14 cellular contexts compared by ENCODE assay signal in the genomic region with DNA sequence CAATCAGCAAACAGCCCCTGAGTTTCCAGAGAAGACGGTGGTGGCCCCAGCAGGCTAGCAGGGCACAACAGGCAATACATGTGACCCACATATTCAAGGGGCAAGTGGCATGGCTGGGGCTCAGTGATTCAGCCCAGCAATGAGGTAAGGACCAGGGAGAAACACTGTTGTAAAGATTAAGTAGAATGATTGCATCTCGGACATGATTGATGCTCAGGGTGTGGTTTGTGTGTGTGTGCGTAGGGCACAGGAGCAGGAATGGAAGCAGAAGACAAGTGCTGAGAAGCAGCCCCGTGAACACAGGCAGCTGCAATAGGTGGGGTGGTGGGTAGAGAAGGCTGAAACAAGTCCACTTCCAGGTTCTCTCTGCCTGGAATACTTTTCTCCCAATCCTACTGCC. TPM values are rescaled to one million over a fixed set of nuclear protein-coding genes. Genes with fewer than 3 reads are reported as not detected.
A peak's percentile ranks its signal among the peaks of the same experiment; 100 is the strongest.
DNase-seq lines count a peak whose midpoint lies in the region; ATAC-seq lines count a peak whose summit lies in the region.
"Had no signal": no experiment of that assay in that cellular context is flagged by ENCODE, and none has a peak within 500 bp of the region (broad histone marks: within the 10 kb centered on the region; RNA-seq: fewer than 3 reads in every experiment).

No MANE protein-coding gene starts in this region.

- peak overlapping the region in 2 of 4 donors; percentile 35 to 54 for H3K4me3 Mint-ChIP-seq in CD4-positive, CD25-positive, alpha-beta regulatory T cell
- peak overlapping the region in 3 of 4 donors; percentile 14 to 55 (median 54) for H3K4me3 Mint-ChIP-seq in IgD-negative memory B cell
- H3K4me3 Mint-ChIP-seq in activated T-helper 1 cell treated with anti-CD3 and anti-CD28 coated beads, Interleukin-12 subunit alpha, Interleukin-12 subunit beta, Interleukin-2, Interleukin-4 antibody, amounts not matched to agents 30 ng/mL and 10 ng/mL and 1 ng/mL, durations not matched to agents 14 hours and 24 hours and 36 hours: no peak overlapping the region
- no peak overlapping the region for H3K4me3 Mint-ChIP-seq in naive B cell

- H3K9me3 ChIP-seq in CD4-positive, CD25-positive, alpha-beta regulatory T cell (ENCODE audit: control insufficient read depth in 2 of 2, low read length in 2 of 2): no peaks in the 10 kb centered on the region
- H3K9me3 ChIP-seq: adrenal gland, left lung, SJSA1 had no signal

- peaks cover 63% of the 10 kb centered on the region for H3K4me1 ChIP-seq in CD4-positive, CD25-positive, alpha-beta regulatory T cell (ENCODE audit: control insufficient read depth, insufficient read depth, low read length, poor library complexity, severe bottlenecking)
- H3K4me1 ChIP-seq: adrenal gland, SJSA1 had no signal

- peak overlapping the region; percentile 72 for H3K27ac ChIP-seq in CD4-positive, CD25-positive, alpha-beta regulatory T cell (ENCODE audit: insufficient read depth, low read length, poor library complexity, severe bottlenecking)
- H3K27ac ChIP-seq: adrenal gland, KMS-11, left lung, SJSA1 had no signal

- H3K9me3 Mint-ChIP-seq in CD4-positive, CD25-positive, alpha-beta regulatory T cell: no peaks in the 10 kb centered on the region
- H3K9me3 Mint-ChIP-seq in IgD-negative memory B cell (no peaks in the 10 kb centered on the region), naive B cell (no peaks in the 10 kb centered on the region)
- no peaks in the 10 kb centered on the region for H3K9me3 Mint-ChIP-seq in activated T-helper 1 cell treated with anti-CD3 and anti-CD28 coated beads, Interleukin-12 subunit alpha, Interleukin-12 subunit beta, Interleukin-2, Interleukin-4 antibody, amounts not matched to agents 30 ng/mL and 10 ng/mL and 1 ng/mL, durations not matched to agents 14 hours and 24 hours and 36 hours

- peak overlapping the region; percentile 16 to 85 (median 76) for H3K27ac Mint-ChIP-seq in CD4-positive, CD25-positive, alpha-beta regulatory T cell
- peak overlapping the region; percentile 77 to 97 (median 93) for H3K27ac Mint-ChIP-seq in IgD-negative memory B cell
- H3K27ac Mint-ChIP-seq in activated T-helper 1 cell treated with anti-CD3 and anti-CD28 coated beads, Interleukin-12 subunit alpha, Interleukin-12 subunit beta, Interleukin-2, Interleukin-4 antibody, amounts not matched to agents 30 ng/mL and 10 ng/mL and 1 ng/mL, durations not matched to agents 14 hours and 24 hours and 36 hours: peak overlapping the region; percentile 84
- peak overlapping the region in 5 of 6 donors; percentile 10 to 95 (median 90) for H3K27ac Mint-ChIP-seq in naive B cell

- H3K4me1 Mint-ChIP-seq in CD4-positive, CD25-positive, alpha-beta regulatory T cell: peaks cover 53 to 86% (median 60%) of the 10 kb centered on the region in 4 donors
- H3K4me1 Mint-ChIP-seq in IgD-negative memory B cell (peaks cover 48 to 70% (median 53%) of the 10 kb centered on the region in 3 donors), naive B cell (peaks cover 46 to 75% (median 47%) of the 10 kb centered on the region in 3 donors)
- peaks cover 66% of the 10 kb centered on the region for H3K4me1 Mint-ChIP-seq in activated T-helper 1 cell treated with anti-CD3 and anti-CD28 coated beads, Interleukin-12 subunit alpha, Interleukin-12 subunit beta, Interleukin-2, Interleukin-4 antibody, amounts not matched to agents 30 ng/mL and 10 ng/mL and 1 ng/mL, durations not matched to agents 14 hours and 24 hours and 36 hours (ENCODE audit: low read depth)

- H3K27me3 Mint-ChIP-seq in CD4-positive, CD25-positive, alpha-beta regulatory T cell: no peaks in the 10 kb centered on the region
- H3K27me3 Mint-ChIP-seq in IgD-negative memory B cell: no peaks in the 10 kb centered on the region
- H3K27me3 Mint-ChIP-seq in activated T-helper 1 cell treated with anti-CD3 and anti-CD28 coated beads, Interleukin-12 subunit alpha, Interleukin-12 subunit beta, Interleukin-2, Interleukin-4 antibody, amounts not matched to agents 30 ng/mL and 10 ng/mL and 1 ng/mL, durations not matched to agents 14 hours and 24 hours and 36 hours (ENCODE audit: insufficient read depth): no peaks in the 10 kb centered on the region
- no peaks in the 10 kb centered on the region for H3K27me3 Mint-ChIP-seq in naive B cell

- peaks cover 25% of the 10 kb centered on the region for H3K36me3 ChIP-seq in CD4-positive, CD25-positive, alpha-beta regulatory T cell (ENCODE audit: control insufficient read depth, insufficient read depth, low read length)
- H3K36me3 ChIP-seq: adrenal gland, SJSA1 had no signal

- no peaks in the 10 kb centered on the region for H3K27me3 ChIP-seq in CD4-positive, CD25-positive, alpha-beta regulatory T cell (ENCODE audit: control insufficient read depth, insufficient read depth, low read length)
- H3K27me3 ChIP-seq: adrenal gland, left lung, SJSA1 had no signal

- no peak overlapping the region for H3K4me3 ChIP-seq in CD4-positive, CD25-positive, alpha-beta regulatory T cell (ENCODE audit: low read depth, low read length)
- H3K4me3 ChIP-seq: adrenal gland, left lung, SJSA1 had no signal

- intact Hi-C loops in activated T-helper 1 cell treated with anti-CD3 and anti-CD28 coated beads, Interleukin-12 subunit alpha, Interleukin-12 subunit beta, Interleukin-2, Interleukin-4 antibody, amounts not matched to agents 30 ng/mL and 10 ng/mL and 1 ng/mL, durations not matched to agents 14 hours and 24 hours and 36 hours (cut with micrococcal nuclease): loop anchor here (2.0 kb wide), 2 partner anchors 49 to 119 kb away; no protein-coding TSS in a partner anchor

- no peak for ATAC-seq in CD4-positive, CD25-positive, alpha-beta regulatory T cell (ENCODE audit: low read depth in 2 of 2)
- no peak for ATAC-seq in naive B cell (ENCODE audit: low read depth in 2 of 2)
- ATAC-seq: left lung had no signal

- peaks cover 17% of the 10 kb centered on the region for H3K36me3 Mint-ChIP-seq in CD4-positive, CD25-positive, alpha-beta regulatory T cell
- H3K36me3 Mint-ChIP-seq in IgD-negative memory B cell (peaks cover 8% of the 10 kb centered on the region), naive B cell (peaks cover 11 to 16% of the 10 kb centered on the region in 2 donors)
- peaks cover 43% of the 10 kb centered on the region for H3K36me3 Mint-ChIP-seq in activated T-helper 1 cell treated with anti-CD3 and anti-CD28 coated beads, Interleukin-12 subunit alpha, Interleukin-12 subunit beta, Interleukin-2, Interleukin-4 antibody, amounts not matched to agents 30 ng/mL and 10 ng/mL and 1 ng/mL, durations not matched to agents 14 hours and 24 hours and 36 hours (ENCODE audit: low read depth)

- DNase-seq in CD4-positive, CD25-positive, alpha-beta regulatory T cell: no peak
- no peak for DNase-seq in activated T-helper 1 cell treated with anti-CD3 and anti-CD28 coated beads, Interleukin-12 subunit alpha, Interleukin-12 subunit beta, Interleukin-2, Interleukin-4 antibody, amounts not matched to agents 30 ng/mL and 10 ng/mL and 1 ng/mL, durations not matched to agents 14 hours and 24 hours and 36 hours (ENCODE audit: low spot score)
- DNase-seq in naive B cell (no peak), NCI-H2029 (lab: John Stamatoyannopoulos, UW) (no peak), AG08395 (ENCODE audit: low spot score) (no peak)
- no peak for DNase-seq in stimulated activated CD4-positive, alpha-beta T cell treated with anti-CD3 and anti-CD28 coated beads, Interleukin-1b, Interleukin-23, amount 100 ng/mL, for 48 hours
- DNase-seq: C1 segment of cervical spinal cord, DND-41, left lung, NCI-H1417 had no signal

RNA-seq across cellular contexts. Expression of gene KLHL6, which starts 37.9 kb away (rescaled TPM):
- 48.2 TPM for total RNA-seq in CD4-positive, CD25-positive, alpha-beta regulatory T cell
- 10 to 100 TPM; 17.8 to 21.8 (median 19.3) TPM for polyA plus RNA-seq in CD4-positive, CD25-positive, alpha-beta regulatory T cell
- polyA plus RNA-seq in IgD-negative memory B cell (31.3 TPM), naive B cell (ENCODE audit: low read depth in 6 of 6) (10 to 100 TPM in 5 of 6 donors, 1 to 10 TPM in 1; 5.0 to 22.1 (median 12.7) TPM)
- total RNA-seq in activated T-helper 1 cell treated with anti-CD3 and anti-CD28 coated beads, Interleukin-12 subunit alpha, Interleukin-12 subunit beta, Interleukin-2, Interleukin-4 antibody, amounts not matched to agents 30 ng/mL and 10 ng/mL and 1 ng/mL, durations not matched to agents 14 hours and 24 hours and 36 hours: 38.6 and 40.6 TPM in 2 replicates
- total RNA-seq: SJSA1 had no signal

Comparison
In these comparisons a context has a peak if more than half of its experiments do, and no peak if none do; other contexts are left out.
1. H3K4me3 Mint-ChIP-seq: peak in IgD-negative memory B cell (3 of 4); none in activated T-helper 1 cell treated with anti-CD3 and anti-CD28 coated beads, Interleukin-12 subunit alpha, Interleukin-12 subunit beta, Interleukin-2, Interleukin-4 antibody, amounts not matched to agents 30 ng/mL and 10 ng/mL and 1 ng/mL, durations not matched to agents 14 hours and 24 hours and 36 hours (single experiment) and naive B cell (0 of 8).
2. Peak in every context shown above with its lines, with median percentiles within 50 percentile points of each other: H3K27ac Mint-ChIP-seq.